Comparison of ENCODE assay signal across 18 cellular contexts in the genomic region with DNA sequence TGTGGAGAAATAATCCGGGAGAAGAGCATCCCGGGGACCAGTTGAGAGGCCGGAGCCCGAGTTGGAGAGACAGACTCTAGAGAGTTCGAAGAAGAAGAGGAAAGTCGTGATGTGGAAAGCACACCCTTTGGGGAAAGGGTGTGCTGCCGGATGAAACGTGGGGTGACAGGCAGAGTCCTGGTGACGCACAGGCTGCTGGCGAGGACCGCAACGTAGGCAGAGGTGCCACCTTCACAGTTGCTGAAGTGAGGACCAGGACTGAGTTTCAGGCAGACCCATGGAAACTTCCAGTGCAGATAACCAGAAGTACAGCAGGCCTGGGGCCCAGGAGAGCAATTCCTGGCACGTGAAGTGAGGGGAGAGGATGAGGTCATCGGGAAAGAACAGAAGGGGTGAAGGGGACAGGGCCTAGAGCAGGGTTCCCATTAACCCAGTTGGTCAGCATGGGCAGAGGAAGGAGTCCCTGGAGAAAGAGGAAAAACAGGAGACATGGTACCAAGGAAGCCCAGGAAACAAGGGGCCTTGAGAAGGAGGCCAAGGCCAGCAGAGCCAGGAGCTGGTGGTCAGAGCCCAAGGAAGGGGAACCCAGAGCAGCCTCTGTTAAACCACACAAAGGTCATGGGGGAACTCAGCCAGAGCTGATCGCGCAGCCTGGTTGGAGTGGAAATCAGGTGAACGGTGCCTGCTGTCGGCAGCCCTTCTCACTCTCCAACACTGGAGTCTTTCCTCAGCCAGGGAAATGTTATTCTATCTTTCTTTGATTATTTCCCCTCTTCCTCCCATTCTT. TPM values are rescaled to one million over a fixed set of nuclear protein-coding genes. Genes with fewer than 3 reads are reported as not detected.
DNase-seq lines count a peak whose midpoint lies in the region; ATAC-seq and TF ChIP-seq lines count a peak whose summit lies in the region.
"Had no signal": no experiment of that assay in that cellular context is flagged by ENCODE, and none has a peak within 500 bp of the region (broad histone marks: within the 10 kb centered on the region; RNA-seq: fewer than 3 reads in every experiment).

No MANE protein-coding gene starts in this region.

- H3K4me2 ChIP-seq in PC-9: no peak overlapping the region

- POLR2A ChIA-PET in activated CD4-positive, alpha-beta memory T cell treated with anti-CD3 and anti-CD28 coated beads, Interleukin-2, amount 10 ng/mL, durations not matched to agents 7 days and 5 days (lab: Charles Lee): interaction anchor here (1.3 kb wide), 1 partner anchor 9 kb away, joined by 4 read pairs; no protein-coding TSS in a partner anchor
- POLR2A ChIA-PET in PC-9 (lab: Charles Lee; ENCODE audit: unreplicated experiment): no interaction called here

- BruUV-seq in PC-9 (replicated peaks; lab: Mats Ljungman, UMichigan): no TSS peak

- no peak for ATAC-seq in activated naive CD4-positive, alpha-beta T cell treated with anti-CD3 and anti-CD28 coated beads, Interleukin-2, amount 50 U/mL, for 72 hours
- ATAC-seq in left lung: no peak
- ATAC-seq: activated CD4-positive, CD25-positive, alpha-beta regulatory T cell treated with anti-CD3 and anti-CD28 coated beads, Interleukin-2, amount 50 U/mL, for 24 hours; left colon; Panc1 had no signal

- H2AFZ ChIP-seq in PC-9: no peak overlapping the region

- no peaks in the 10 kb centered on the region for H3K9me3 Mint-ChIP-seq in activated naive CD4-positive, alpha-beta T cell treated with anti-CD3 and anti-CD28 coated beads, Interleukin-2, amount 50 U/mL, for 72 hours
- H3K9me3 Mint-ChIP-seq in activated CD4-positive, alpha-beta memory T cell treated with anti-CD3 and anti-CD28 coated beads, Interleukin-2, amount 10 ng/mL, durations not matched to agents 7 days and 5 days: no peaks in the 10 kb centered on the region
- H3K9me3 Mint-ChIP-seq: nephron had no signal

- intact Hi-C loops in left lung (cut with DNase I): no loop called here
- intact Hi-C loops in testis (cut with DNase I; ENCODE audit: low total_unique reads): no loop called here
- intact Hi-C loops in ascending aorta (cut with DNase I): no loop called here
- intact Hi-C loops in PC-9 (cut with micrococcal nuclease; ENCODE audit: unreplicated experiment): no loop called here

- H3K9me3 ChIP-seq in left lung (no peaks in the 10 kb centered on the region), testis (no peaks in the 10 kb centered on the region), ascending aorta (no peaks in the 10 kb centered on the region), PC-9 (ENCODE audit: insufficient read depth, low read depth) (no peaks in the 10 kb centered on the region)
- H3K9me3 ChIP-seq: thyroid gland had no signal

- no peak overlapping the region for H3K4me3 Mint-ChIP-seq in activated CD4-positive, alpha-beta memory T cell treated with anti-CD3 and anti-CD28 coated beads, Interleukin-2, amount 10 ng/mL, durations not matched to agents 7 days and 5 days
- H3K4me3 Mint-ChIP-seq: nephron had no signal

- H3K27me3 Mint-ChIP-seq in activated CD4-positive, alpha-beta memory T cell treated with anti-CD3 and anti-CD28 coated beads, Interleukin-2, amount 10 ng/mL, durations not matched to agents 7 days and 5 days: no peaks in the 10 kb centered on the region

- H3K4me1 Mint-ChIP-seq in activated CD4-positive, alpha-beta memory T cell treated with anti-CD3 and anti-CD28 coated beads, Interleukin-2, amount 10 ng/mL, durations not matched to agents 7 days and 5 days: peaks cover 39% of the 10 kb centered on the region

- H3K36me3 Mint-ChIP-seq in activated naive CD4-positive, alpha-beta T cell treated with anti-CD3 and anti-CD28 coated beads, Interleukin-2, amount 50 U/mL, for 72 hours: peaks cover 5 to 11% of the 10 kb centered on the region in 2 donors
- H3K36me3 Mint-ChIP-seq in activated CD4-positive, alpha-beta memory T cell treated with anti-CD3 and anti-CD28 coated beads, Interleukin-2, amount 10 ng/mL, durations not matched to agents 7 days and 5 days (ENCODE audit: low read depth): peaks cover 70% of the 10 kb centered on the region

- H3K4me3 ChIP-seq in left lung: no peak overlapping the region
- no peak overlapping the region for H3K4me3 ChIP-seq in testis
- H3K4me3 ChIP-seq in ascending aorta: no peak overlapping the region
- H3K4me3 ChIP-seq in H7 (ENCODE audit: insufficient read depth, low read depth, low read length): no peak overlapping the region
- no peak overlapping the region for H3K4me3 ChIP-seq in PC-9
- H3K4me3 ChIP-seq: thyroid gland had no signal

- CTCF ChIA-PET in activated CD4-positive, alpha-beta memory T cell treated with anti-CD3 and anti-CD28 coated beads, Interleukin-2, amount 10 ng/mL, durations not matched to agents 7 days and 5 days (lab: Charles Lee): interaction anchor here (1.7 kb wide), 1 partner anchor 10 kb away, joined by 3 read pairs; no protein-coding TSS in a partner anchor
- CTCF ChIA-PET in PC-9 (lab: Charles Lee): no interaction called here

- H3K27me3 ChIP-seq in left lung: no peaks in the 10 kb centered on the region
- H3K27me3 ChIP-seq in testis: no peaks in the 10 kb centered on the region
- no peaks in the 10 kb centered on the region for H3K27me3 ChIP-seq in ascending aorta
- no peaks in the 10 kb centered on the region for H3K27me3 ChIP-seq in H7 (ENCODE audit: control insufficient read depth, insufficient read depth, low read length)
- no peaks in the 10 kb centered on the region for H3K27me3 ChIP-seq in PC-9 (ENCODE audit: insufficient read depth, low read depth)
- H3K27me3 ChIP-seq: thyroid gland had no signal

- H3K9me2 ChIP-seq in PC-9 (ENCODE audit: insufficient read depth): no peaks in the 10 kb centered on the region

- H3K27ac ChIP-seq in left lung: peak overlapping the region; percentile 7 to 69
- peak overlapping the region; percentile 6 to 68 for H3K27ac ChIP-seq in testis
- peak overlapping the region in 1 of 2 donors; percentile 3 for H3K27ac ChIP-seq in ascending aorta
- H3K27ac ChIP-seq in PC-9: no peak overlapping the region
- H3K27ac ChIP-seq: thyroid gland had no signal

- TF ChIP-seq POLR2A in testis (IDR thresholded peaks at IDR 0.05): no peak

- TF ChIP-seq CTCF in left lung (IDR thresholded peaks at IDR 0.05) (no peak), testis (IDR thresholded peaks at IDR 0.05) (no peak), ascending aorta (IDR thresholded peaks at IDR 0.05) (no peak), PC-9 (conservative IDR thresholded peaks at IDR 0.05) (no peak)

- 56 to 66% methylated on average over 18 of the region's 18 CpGs for WGBS in testis, 2 donors

- H3F3A ChIP-seq in PC-9 (ENCODE audit: insufficient read depth, low read depth): no peaks in the 10 kb centered on the region

- no peaks in the 10 kb centered on the region for H3K79me2 ChIP-seq in PC-9 (ENCODE audit: low read depth)

- H3K36me3 ChIP-seq in left lung (peaks cover 0 to 46% of the 10 kb centered on the region in 2 donors), testis (ENCODE audit: low read depth, missing control alignments) (no peaks in the 10 kb centered on the region), ascending aorta (no peaks in the 10 kb centered on the region), H7 (replicated peaks; ENCODE audit: control insufficient read depth, insufficient read depth, low read length) (no peaks in the 10 kb centered on the region), PC-9 (ENCODE audit: low read depth) (no peaks in the 10 kb centered on the region)
- H3K36me3 ChIP-seq: thyroid gland had no signal

- no peaks in the 10 kb centered on the region for H4K20me1 ChIP-seq in PC-9 (ENCODE audit: insufficient read depth)

- H3K4me1 ChIP-seq in left lung (peaks cover 10 to 93% of the 10 kb centered on the region in 2 donors), testis (peaks cover 24% of the 10 kb centered on the region), ascending aorta (peaks cover 0 to 2% of the 10 kb centered on the region in 2 donors), PC-9 (replicated peaks; ENCODE audit: insufficient read depth) (no peaks in the 10 kb centered on the region)
- H3K4me1 ChIP-seq: thyroid gland had no signal

- no peak for DNase-seq in activated naive CD4-positive, alpha-beta T cell treated with anti-CD3 and anti-CD28 coated beads, Interleukin-2, amount 50 U/mL, for 72 hours (ENCODE audit: low spot score in 2 of 2)
- no peak for DNase-seq in activated naive CD4-positive, alpha-beta T cell (lab: John Stamatoyannopoulos, UW)
- DNase-seq in activated CD4-positive, alpha-beta memory T cell treated with anti-CD3 and anti-CD28 coated beads, Interleukin-2, amount 10 ng/mL, durations not matched to agents 7 days and 5 days: no peak
- DNase-seq in left lung (no peak), testis (no peak), ascending aorta (ENCODE audit: low spot score in 2 of 2) (no peak), H7 (no peak), PC-9 (no peak)
- DNase-seq: activated T-cell treated with anti-CD3 and anti-CD28 coated beads, Interleukin-2, amount 50 U/mL, for 48 hours; hippocampal formation; Karpas-422; left colon; NCI-H1694 treated with DMSO at 0.1 percent for 48 hours; NCI-H526; thyroid gland had no signal

- H3K27ac Mint-ChIP-seq in activated naive CD4-positive, alpha-beta T cell treated with anti-CD3 and anti-CD28 coated beads, Interleukin-2, amount 50 U/mL, for 72 hours: peak overlapping the region; percentile 38 to 91
- H3K27ac Mint-ChIP-seq in activated CD4-positive, alpha-beta memory T cell treated with anti-CD3 and anti-CD28 coated beads, Interleukin-2, amount 10 ng/mL, durations not matched to agents 7 days and 5 days: peak overlapping the region; percentile 35

RNA-seq across cellular contexts. Expression of a gene that starts 17.6 kb away (rescaled TPM):
- total RNA-seq in activated naive CD4-positive, alpha-beta T cell treated with anti-CD3 and anti-CD28 coated beads, Interleukin-2, amount 50 U/mL, for 72 hours: 10 to 100 TPM; 40.4 to 50.6 TPM
- 10 to 100 TPM; 69.1 to 70.6 TPM for total RNA-seq in activated CD4-positive, alpha-beta memory T cell treated with anti-CD3 and anti-CD28 coated beads, Interleukin-2, amount 10 ng/mL, durations not matched to agents 7 days and 5 days
- total RNA-seq in left lung (10 to 100 TPM; 38.7 to 71.5 TPM), testis (10 to 100 TPM; 67.8 to 82.9 TPM), ascending aorta (23.7 TPM), PC-9 (2021) (8.2 and 9.4 TPM in 2 replicates)
- 54.8 TPM for polyA plus RNA-seq in testis (ENCODE audit: insufficient read depth, low read depth, low replicate concordance)
- 4.9 and 6.6 TPM in 2 replicates for total RNA-seq in H7 (2014; rRNA removed; shearing (Covaris generic))
